In genomic region chr4:858136-858535, GRCh38 we compare ENCODE assay signal across 15 cellular contexts. TPM values are rescaled to one million over a fixed set of nuclear protein-coding genes. Genes with fewer than 3 reads are reported as not detected.
DNase-seq lines count a peak whose midpoint lies in the region; ATAC-seq, FAIRE-seq and TF ChIP-seq lines count a peak whose summit lies in the region.
"Had no signal": no experiment of that assay in that cellular context is flagged by ENCODE, and none has a peak within 500 bp of the region (broad histone marks: within the 10 kb centered on the region; RNA-seq: fewer than 3 reads in every experiment).

No MANE protein-coding gene starts in this region.

- DNase-seq in left ventricle myocardium superior (peak; percentile 9), left ventricle myocardium inferior (no peak), astrocyte (ENCODE audit: low read depth) (no peak), kidney (peak; percentile 35), activated gamma-delta T cell (lab: John Stamatoyannopoulos, UW) (no peak)
- no peak for DNase-seq in activated CD4-positive, alpha-beta memory T cell treated with anti-CD3 and anti-CD28 coated beads for 36 hours
- no peak for DNase-seq in activated naive CD8-positive, alpha-beta T cell treated with anti-CD3 and anti-CD28 coated beads for 36 hours
- DNase-seq: DMS79 treated with DMSO at 0.1 percent for 48 hours, H9, KG1, NCI-H1105 treated with DMSO at 0.1 percent for 48 hours, NCI-H1694, NCI-H2081 treated with DMSO at 0.1 percent for 48 hours had no signal

- no peak overlapping the region for H3K9ac ChIP-seq in astrocyte (ENCODE audit: low read length)
- no peak overlapping the region for H3K9ac ChIP-seq in kidney (ENCODE audit: low read length in 2 of 2)
- H3K9ac ChIP-seq: BLaER1 treated with 17β-estradiol and CSF1 and Interleukin-3, amounts not matched to agents 10 nM and 100 nM had no signal

- no peaks in the 10 kb centered on the region for H3K27me3 Mint-ChIP-seq in astrocyte (ENCODE audit: low read depth, unreplicated experiment)
- no peaks in the 10 kb centered on the region for H3K27me3 Mint-ChIP-seq in activated CD4-positive, alpha-beta memory T cell treated with anti-CD3 and anti-CD28 coated beads for 36 hours
- H3K27me3 Mint-ChIP-seq in activated naive CD8-positive, alpha-beta T cell treated with anti-CD3 and anti-CD28 coated beads for 36 hours = no peaks in the 10 kb centered on the region

- no peak overlapping the region for H3K4me3 Mint-ChIP-seq in astrocyte (ENCODE audit: unreplicated experiment)
- H3K4me3 Mint-ChIP-seq in activated CD4-positive, alpha-beta memory T cell treated with anti-CD3 and anti-CD28 coated beads for 36 hours = no peak overlapping the region
- H3K4me3 Mint-ChIP-seq in activated naive CD8-positive, alpha-beta T cell treated with anti-CD3 and anti-CD28 coated beads for 36 hours = no peak overlapping the region
- H3K4me3 Mint-ChIP-seq: H9 had no signal

- H2AFZ ChIP-seq in astrocyte (ENCODE audit: low read depth, low read length) = no peak overlapping the region

- H3K4me2 ChIP-seq in astrocyte (ENCODE audit: low read length) = no peak overlapping the region
- H3K4me2 ChIP-seq: BLaER1 treated with 17β-estradiol and CSF1 and Interleukin-3, amounts not matched to agents 10 nM and 100 nM had no signal

- H3K27ac ChIP-seq in left ventricle myocardium inferior (replicated peaks) = no peak overlapping the region
- no peak overlapping the region for H3K27ac ChIP-seq in astrocyte (ENCODE audit: low read depth, low read length)
- H3K27ac ChIP-seq in kidney (ENCODE audit: low read depth in 2 of 2, low read length in 2 of 2) = no peak overlapping the region
- H3K27ac ChIP-seq: BLaER1 treated with 17β-estradiol and CSF1 and Interleukin-3, amounts not matched to agents 10 nM and 100 nM had no signal

- FAIRE-seq in astrocyte (lab: Jason Lieb, UNC) = no peak
- FAIRE-seq in kidney (lab: Jason Lieb, UNC) = no peak

- H4K20me1 ChIP-seq in astrocyte (ENCODE audit: insufficient read depth, low read length) = peaks cover 12% of the 10 kb centered on the region

- no peak for ATAC-seq in left ventricle myocardium superior
- ATAC-seq: Panc1 had no signal

- H3K27me3 ChIP-seq in left ventricle myocardium inferior (ENCODE audit: low read depth) = no peaks in the 10 kb centered on the region
- H3K27me3 ChIP-seq in astrocyte (ENCODE audit: insufficient read depth, low read length) = no peaks in the 10 kb centered on the region
- H3K27me3 ChIP-seq: BLaER1 treated with 17β-estradiol and CSF1 and Interleukin-3, amounts not matched to agents 10 nM and 100 nM had no signal

- no peaks in the 10 kb centered on the region for H3K79me2 ChIP-seq in astrocyte (ENCODE audit: insufficient read depth, low read length)

- TF ChIP-seq CTCF in left ventricle myocardium inferior (IDR thresholded peaks at IDR 0.05; ENCODE audit: borderline replicate concordance) (no peak), astrocyte (IDR thresholded peaks at IDR 0.05; ENCODE audit: insufficient read depth, low read depth, low read length) (no peak), kidney (IDR thresholded peaks at IDR 0.05; ENCODE audit: borderline replicate concordance, extremely low read depth, insufficient read depth) (no peak)

- POLR2A ChIA-PET in activated CD4-positive, alpha-beta memory T cell treated with anti-CD3 and anti-CD28 coated beads for 36 hours (lab: Charles Lee) = no interaction called here

- H3K9me3 Mint-ChIP-seq in astrocyte (ENCODE audit: unreplicated experiment) = peaks cover 3% of the 10 kb centered on the region
- no peaks in the 10 kb centered on the region for H3K9me3 Mint-ChIP-seq in activated CD4-positive, alpha-beta memory T cell treated with anti-CD3 and anti-CD28 coated beads for 36 hours
- H3K9me3 Mint-ChIP-seq in activated naive CD8-positive, alpha-beta T cell treated with anti-CD3 and anti-CD28 coated beads for 36 hours = peaks cover 6% of the 10 kb centered on the region

- peak overlapping the region; percentile 30 for H3K27ac Mint-ChIP-seq in astrocyte (ENCODE audit: unreplicated experiment)
- H3K27ac Mint-ChIP-seq in activated CD4-positive, alpha-beta memory T cell treated with anti-CD3 and anti-CD28 coated beads for 36 hours = no peak overlapping the region
- no peak overlapping the region for H3K27ac Mint-ChIP-seq in activated naive CD8-positive, alpha-beta T cell treated with anti-CD3 and anti-CD28 coated beads for 36 hours
- H3K27ac Mint-ChIP-seq: H9 had no signal

- no peak overlapping the region for H3K4me3 ChIP-seq in left ventricle myocardium inferior
- no peak overlapping the region for H3K4me3 ChIP-seq in astrocyte (ENCODE audit: insufficient read depth, low read depth, low read length)
- H3K4me3 ChIP-seq in kidney (ENCODE audit: low read length in 2 of 2) = no peak overlapping the region

- H3K36me3 ChIP-seq in left ventricle myocardium inferior (peaks cover 78% of the 10 kb centered on the region), astrocyte (ENCODE audit: insufficient read depth, low read length) (peaks cover 18% of the 10 kb centered on the region), kidney (ENCODE audit: control insufficient read depth in 1 of 2, insufficient read depth in 2 of 2, low read length in 2 of 2) (peaks cover 22 to 28% of the 10 kb centered on the region in 2 donors)

- CTCF ChIA-PET in activated CD4-positive, alpha-beta memory T cell treated with anti-CD3 and anti-CD28 coated beads for 36 hours (lab: Charles Lee) = no interaction called here

- intact Hi-C loops in left ventricle myocardium superior (cut with micrococcal nuclease) = no loop called here
- intact Hi-C loops in left ventricle myocardium inferior (cut with micrococcal nuclease) = no loop called here
- intact Hi-C loops in kidney (cut with DNase I) = no loop called here
- intact Hi-C loops in activated CD4-positive, alpha-beta memory T cell treated with anti-CD3 and anti-CD28 coated beads for 36 hours (cut with micrococcal nuclease) = no loop called here

- H3K4me1 ChIP-seq in left ventricle myocardium inferior = no peaks in the 10 kb centered on the region
- H3K4me1 ChIP-seq in astrocyte (ENCODE audit: insufficient read depth, low read length) = no peaks in the 10 kb centered on the region
- H3K4me1 ChIP-seq in kidney (ENCODE audit: control insufficient read depth in 1 of 2, insufficient read depth in 1 of 2, low read depth in 1 of 2, low read length in 2 of 2) = no peaks in the 10 kb centered on the region
- H3K4me1 ChIP-seq: BLaER1 treated with 17β-estradiol and CSF1 and Interleukin-3, amounts not matched to agents 10 nM and 100 nM had no signal

- peaks cover 4% of the 10 kb centered on the region for H3K9me3 ChIP-seq in left ventricle myocardium inferior (replicated peaks)
- no peaks in the 10 kb centered on the region for H3K9me3 ChIP-seq in astrocyte (ENCODE audit: insufficient read depth, low read depth, low read length)
- H3K9me3 ChIP-seq in kidney (ENCODE audit: control insufficient read depth in 1 of 2, low read length in 2 of 2) = peaks cover 0 to 3% of the 10 kb centered on the region in 2 donors

- peaks cover 52% of the 10 kb centered on the region for H3K36me3 Mint-ChIP-seq in astrocyte (ENCODE audit: low read depth, unreplicated experiment)
- H3K36me3 Mint-ChIP-seq in activated CD4-positive, alpha-beta memory T cell treated with anti-CD3 and anti-CD28 coated beads for 36 hours = peaks cover 56% of the 10 kb centered on the region
- peaks cover 40% of the 10 kb centered on the region for H3K36me3 Mint-ChIP-seq in activated naive CD8-positive, alpha-beta T cell treated with anti-CD3 and anti-CD28 coated beads for 36 hours

- H3K4me1 Mint-ChIP-seq in astrocyte (ENCODE audit: low read depth, unreplicated experiment) = no peaks in the 10 kb centered on the region
- H3K4me1 Mint-ChIP-seq in activated CD4-positive, alpha-beta memory T cell treated with anti-CD3 and anti-CD28 coated beads for 36 hours (ENCODE audit: low read depth) = no peaks in the 10 kb centered on the region
- H3K4me1 Mint-ChIP-seq in activated naive CD8-positive, alpha-beta T cell treated with anti-CD3 and anti-CD28 coated beads for 36 hours = peaks cover 2% of the 10 kb centered on the region
- H3K4me1 Mint-ChIP-seq: H9 had no signal

RNA-seq across cellular contexts. Expression of gene CPLX1, which starts 32.2 kb away (rescaled TPM):
- total RNA-seq in left ventricle myocardium superior (4.4 TPM), left ventricle myocardium inferior (4.8 TPM), astrocyte (0.41 and 1.9 TPM in 2 replicates), kidney (10.2 TPM)
- polyA plus RNA-seq in kidney (ENCODE audit: insufficient read depth, low read depth, low replicate concordance) = 3.9 TPM
- total RNA-seq in activated CD4-positive, alpha-beta memory T cell treated with anti-CD3 and anti-CD28 coated beads for 36 hours = under 1 TPM; 0.43 to 0.61 TPM
- under 1 TPM in 1 of 2 experiments, not detected in 1; 0.16 TPM for total RNA-seq in activated naive CD8-positive, alpha-beta T cell treated with anti-CD3 and anti-CD28 coated beads for 36 hours

Comparison
In these comparisons a context has a peak if more than half of its experiments do, and no peak if none do; other contexts are left out.
1. DNase-seq: peak in left ventricle myocardium superior (single experiment) and kidney (single experiment); none in left ventricle myocardium inferior (single experiment), astrocyte (single experiment), activated CD4-positive, alpha-beta memory T cell treated with anti-CD3 and anti-CD28 coated beads for 36 hours (single experiment), activated naive CD8-positive, alpha-beta T cell treated with anti-CD3 and anti-CD28 coated beads for 36 hours (single experiment) and activated gamma-delta T cell (single experiment).